8 cellular contexts compared by ENCODE assay signal in genomic region chr6:138287144-138287955, GRCh38.
DNase-seq lines count a peak whose midpoint lies in the region; TF ChIP-seq lines count a peak whose summit lies in the region.

No MANE protein-coding gene starts in this region.

- WGBS in esophagus squamous epithelium, 2 donors = 59 to 83% methylated on average over 7 to 11 of the region's 11 CpGs

- intact Hi-C loops in esophagus squamous epithelium (cut with DNase I) (loop anchor here (10.0 kb wide), 1 partner anchor 173 kb away; no protein-coding TSS in a partner anchor), posterior vena cava (cut with DNase I) (no loop called here)

- TF ChIP-seq CTCF in esophagus squamous epithelium (IDR thresholded peaks at IDR 0.05) = peak in 5 of 6 experiments; percentile 42 to 75 (median 54)

- H3K9me3 ChIP-seq in esophagus squamous epithelium = no peaks in the 10 kb centered on the region

- DNase-seq in DMS53 treated with DMSO at 0.1 percent for 48 hours (lab: John Stamatoyannopoulos, UW; ENCODE audit: unreplicated experiment) (peak; percentile 68), H7 (peak; percentile 82), NCI-H2107 (lab: John Stamatoyannopoulos, UW) (peak; percentile 25), esophagus squamous epithelium (lab: John Stamatoyannopoulos, UW) (no peak), renal cortical epithelial cell (ENCODE audit: low read depth) (peak; percentile 23), posterior vena cava (ENCODE audit: low spot score) (no peak), ecto neural progenitor cell (ENCODE audit: low spot score) (no peak)
- DNase-seq in activated CD8-positive, alpha-beta memory T cell treated with anti-CD3 and anti-CD28 coated beads for 24 hours = peak; percentile 70

- H3K4me3 ChIP-seq in H7 (ENCODE audit: insufficient read depth, low read depth, low read length) (no peak overlapping the region), esophagus squamous epithelium (no peak overlapping the region)

- no peaks in the 10 kb centered on the region for H3K4me1 ChIP-seq in esophagus squamous epithelium

- H3K27ac ChIP-seq in esophagus squamous epithelium = no peak overlapping the region

- no peaks in the 10 kb centered on the region; the same call in 1 of the 2 replicates for H3K36me3 ChIP-seq in H7 (replicated peaks; ENCODE audit: control insufficient read depth, insufficient read depth, low read length)
- H3K36me3 ChIP-seq in esophagus squamous epithelium = no peaks in the 10 kb centered on the region

- no peak for TF ChIP-seq POLR2A in esophagus squamous epithelium (IDR thresholded peaks at IDR 0.05)

- H3K27me3 ChIP-seq in H7 (ENCODE audit: control insufficient read depth, insufficient read depth, low read length) = no peaks in the 10 kb centered on the region
- H3K27me3 ChIP-seq in esophagus squamous epithelium = no peaks in the 10 kb centered on the region

Comparison
In these comparisons a context has a peak if more than half of its experiments do, and no peak if none do; other contexts are left out.
1. DNase-seq: peak in DMS53 treated with DMSO at 0.1 percent for 48 hours (single experiment), H7 (single experiment), NCI-H2107 (single experiment), activated CD8-positive, alpha-beta memory T cell treated with anti-CD3 and anti-CD28 coated beads for 24 hours (single experiment) and renal cortical epithelial cell (single experiment); none in esophagus squamous epithelium (single experiment), posterior vena cava (single experiment) and ecto neural progenitor cell (single experiment).